Comparison of ENCODE assay signal across 8 cellular contexts in genomic region chr19:18291590-18292459, GRCh38. TPM values are rescaled to one million over a fixed set of nuclear protein-coding genes. Genes with fewer than 3 reads are reported as not detected.
DNase-seq lines count a peak whose midpoint lies in the region; ATAC-seq and TF ChIP-seq lines count a peak whose summit lies in the region.

No MANE protein-coding gene starts in this region.

- peaks cover 3% of the 10 kb centered on the region for H3K27me3 Mint-ChIP-seq in neural crest cell (ENCODE audit: low read depth)

- H3K4me3 ChIP-seq in foreskin fibroblast (ENCODE audit: low read depth in 1 of 2, low read length in 2 of 2): peak overlapping the region; percentile 58 to 67

- peak overlapping the region; percentile 94 for H3K27ac ChIP-seq in substantia nigra (ENCODE audit: low read depth, low read length, poor library complexity, severe bottlenecking)

- peak overlapping the region; percentile 91 for H3K4me3 Mint-ChIP-seq in neural crest cell

- H3K9me3 Mint-ChIP-seq in neural crest cell: no peaks in the 10 kb centered on the region

- H3K27ac Mint-ChIP-seq in neural crest cell (ENCODE audit: unreplicated experiment): peak overlapping the region; percentile 88

- peak; percentile 50 for ATAC-seq in HG03045 (IDR thresholded peaks at IDR 0.05; ENCODE audit: unreplicated experiment)

- TF ChIP-seq CTCF in foreskin fibroblast (IDR thresholded peaks at IDR 0.05; ENCODE audit: low read depth, low read length) (no peak), neural crest cell (conservative IDR thresholded peaks at IDR 0.05) (no peak)

- peaks cover 27% of the 10 kb centered on the region for H3K4me1 Mint-ChIP-seq in neural crest cell

- H3K36me3 Mint-ChIP-seq in neural crest cell (ENCODE audit: low read depth): no peaks in the 10 kb centered on the region

- DNase-seq in NCI-H2029 (lab: John Stamatoyannopoulos, UW) (peak; percentile 44), NCI-H2029 treated with DMSO at 0.1 percent for 48 hours (lab: John Stamatoyannopoulos, UW) (no peak), RKO (ENCODE audit: low spot score) (peak; percentile 82), activated gamma-delta T cell (lab: John Stamatoyannopoulos, UW) (peak; percentile 63), foreskin fibroblast (peak; percentile 78 to 91), neural crest cell (ENCODE audit: low read depth, low spot score) (peak; percentile 49), substantia nigra (lab: John Stamatoyannopoulos, UW) (peak in 47 of 49 donors; percentile 40 to 90 (median 67))

RNA-seq across cellular contexts. Expression of gene JUND, which starts 10.4 kb away (rescaled TPM):
- 73.6 and 85.1 TPM in 2 replicates for total RNA-seq in neural crest cell

RNA-seq across cellular contexts. Expression of gene IQCN, which starts 17.6 kb away (rescaled TPM):
- total RNA-seq in neural crest cell: 2.2 and 2.5 TPM in 2 replicates

RNA-seq across cellular contexts. Expression of gene LSM4, which starts 31.1 kb away (rescaled TPM):
- 283 and 292 TPM in 2 replicates for total RNA-seq in neural crest cell

RNA-seq across cellular contexts. Expression of gene PGPEP1, which starts 48.6 kb away (rescaled TPM):
- 5.2 and 8.3 TPM in 2 replicates for total RNA-seq in neural crest cell
